ENCODE assay signal across 10 cellular contexts in the genomic region with DNA sequence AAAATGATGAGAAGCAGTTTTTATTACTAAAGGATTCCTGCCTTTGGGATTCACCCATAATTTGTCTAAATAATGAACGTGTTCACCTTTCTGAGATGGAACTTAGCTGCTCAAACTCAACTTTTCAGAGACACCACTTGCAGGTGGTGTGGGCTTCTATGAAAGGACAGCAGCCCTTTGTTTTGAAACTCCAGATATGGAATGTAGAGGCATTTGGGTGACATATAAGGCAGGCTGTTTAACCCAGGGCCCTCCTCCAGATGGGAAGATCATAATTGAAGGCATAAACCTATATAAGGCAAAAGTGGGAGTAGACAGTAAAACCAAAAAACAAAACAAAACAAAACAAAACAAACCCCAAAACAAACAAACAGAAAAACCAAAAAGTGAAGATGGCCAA. TPM values are rescaled to one million over a fixed set of nuclear protein-coding genes. Genes with fewer than 3 reads are reported as not detected.
A peak's percentile ranks its signal among the peaks of the same experiment; 100 is the strongest.
DNase-seq lines count a peak whose midpoint lies in the region; ATAC-seq and TF ChIP-seq lines count a peak whose summit lies in the region.
"Had no signal": no experiment of that assay in that cellular context is flagged by ENCODE, and none has a peak within 500 bp of the region (broad histone marks: within the 10 kb centered on the region; RNA-seq: fewer than 3 reads in every experiment).

No MANE protein-coding gene starts in this region.

- H3K36me3 Mint-ChIP-seq in Caco-2 (ENCODE audit: insufficient read depth, unreplicated experiment): no peaks in the 10 kb centered on the region
- no peaks in the 10 kb centered on the region for H3K36me3 Mint-ChIP-seq in IgD-negative memory B cell
- no peaks in the 10 kb centered on the region for H3K36me3 Mint-ChIP-seq in dendritic cell treated with granulocyte-macrophage colony-stimulating factor and Interleukin-4, amounts not matched to agents 40 ng/mL and 50 ng/mL, for 4 days (ENCODE audit: low read depth)

- H3K4me2 ChIP-seq in osteoblast (ENCODE audit: insufficient read depth, low read length): peak overlapping the region; percentile 90

- H3K79me2 ChIP-seq in osteoblast (ENCODE audit: insufficient read depth, low read length): no peaks in the 10 kb centered on the region

- H3K27ac Mint-ChIP-seq in Caco-2 (ENCODE audit: unreplicated experiment) (peak overlapping the region; percentile 68), IgD-negative memory B cell (peak overlapping the region in 2 of 3 donors; percentile 71 to 97)
- H3K27ac Mint-ChIP-seq in dendritic cell treated with granulocyte-macrophage colony-stimulating factor and Interleukin-4, amounts not matched to agents 40 ng/mL and 50 ng/mL, for 4 days: peak overlapping the region; percentile 85

- H3K27me3 ChIP-seq in Caco-2 (replicated peaks; ENCODE audit: control insufficient read depth, insufficient read depth, low read length) (no peaks in the 10 kb centered on the region), osteoblast (ENCODE audit: insufficient read depth, low read length) (no peaks in the 10 kb centered on the region)

- TF ChIP-seq CTCF in Caco-2 (IDR thresholded peaks at IDR 0.05; ENCODE audit: insufficient read depth in 1 of 2, low read depth in 1 of 2, low read length in 1 of 2, severe bottlenecking in 1 of 2, unreplicated experiment in 1 of 2) (no peak), osteoblast (IDR thresholded peaks at IDR 0.05; ENCODE audit: extremely low read depth, low read depth, low read length) (no peak)

- H3K36me3 ChIP-seq in Caco-2 (ENCODE audit: control insufficient read depth, insufficient read depth, low read length): no peaks in the 10 kb centered on the region
- H3K36me3 ChIP-seq in osteoblast (ENCODE audit: insufficient read depth, low read length): no peaks in the 10 kb centered on the region

- CTCF ChIA-PET in Caco-2 (lab: Charles Lee): interaction anchor here (0.6 to 2.3 kb wide), 8 partner anchors 9 to 164 kb away, joined by 3 to 27 read pairs (median 7); partner anchors contain the start of genes PKD1L1 and UPP1

- H4K20me1 ChIP-seq in osteoblast (ENCODE audit: insufficient read depth, low read length): no peaks in the 10 kb centered on the region

- H3K4me3 ChIP-seq in Caco-2 (ENCODE audit: low read depth, low read length) (no peak overlapping the region), osteoblast (ENCODE audit: insufficient read depth, low read length) (peak overlapping the region; percentile 78)

- H3K4me1 ChIP-seq in Caco-2: peaks cover 23% of the 10 kb centered on the region
- H3K4me1 ChIP-seq in osteoblast (ENCODE audit: insufficient read depth, low read length): peaks cover 8% of the 10 kb centered on the region

- no TSS peak for BruUV-seq in Caco-2 (replicated peaks; lab: Mats Ljungman, UMichigan)

- no peak for ATAC-seq in HG03571 (IDR thresholded peaks at IDR 0.05; ENCODE audit: unreplicated experiment)
- no peak for ATAC-seq in GM18861 (IDR thresholded peaks at IDR 0.05; ENCODE audit: unreplicated experiment)

- intact Hi-C loops in Caco-2 (cut with micrococcal nuclease; ENCODE audit: unreplicated experiment): loop anchor here (1.0 kb wide), 3 partner anchors 98 to 163 kb away; partner anchors contain the start of gene UPP1
- intact Hi-C loops in dendritic cell treated with granulocyte-macrophage colony-stimulating factor and Interleukin-4, amounts not matched to agents 40 ng/mL and 50 ng/mL, for 4 days (cut with micrococcal nuclease): loop anchor here (1.0 to 5.0 kb wide), 3 partner anchors 96 to 164 kb away; partner anchors contain the start of gene UPP1

- H3K9me3 ChIP-seq in Caco-2: no peaks in the 10 kb centered on the region
- H3K9me3 ChIP-seq in osteoblast (ENCODE audit: low read depth, low read length): no peaks in the 10 kb centered on the region

- no peaks in the 10 kb centered on the region for H3K27me3 Mint-ChIP-seq in Caco-2 (ENCODE audit: insufficient read depth, unreplicated experiment)
- no peaks in the 10 kb centered on the region for H3K27me3 Mint-ChIP-seq in IgD-negative memory B cell
- H3K27me3 Mint-ChIP-seq in dendritic cell treated with granulocyte-macrophage colony-stimulating factor and Interleukin-4, amounts not matched to agents 40 ng/mL and 50 ng/mL, for 4 days: no peaks in the 10 kb centered on the region

- no peak overlapping the region for H3K27ac ChIP-seq in osteoblast (ENCODE audit: low read depth, low read length)

- POLR2A ChIA-PET in Caco-2 (lab: Charles Lee): no interaction called here

- H3K4me1 Mint-ChIP-seq in Caco-2 (ENCODE audit: low read depth, unreplicated experiment) (peaks cover 25% of the 10 kb centered on the region), IgD-negative memory B cell (peaks cover 8 to 13% (median 12%) of the 10 kb centered on the region in 3 donors)
- H3K4me1 Mint-ChIP-seq in dendritic cell treated with granulocyte-macrophage colony-stimulating factor and Interleukin-4, amounts not matched to agents 40 ng/mL and 50 ng/mL, for 4 days (ENCODE audit: low read depth): peaks cover 27% of the 10 kb centered on the region

- peak overlapping the region; percentile 85 for H3K4me3 Mint-ChIP-seq in Caco-2 (ENCODE audit: unreplicated experiment)
- H3K4me3 Mint-ChIP-seq in IgD-negative memory B cell: peak overlapping the region; percentile 95 to 97 (median 96)
- H3K4me3 Mint-ChIP-seq in dendritic cell treated with granulocyte-macrophage colony-stimulating factor and Interleukin-4, amounts not matched to agents 40 ng/mL and 50 ng/mL, for 4 days: peak overlapping the region; percentile 89

- H3K9me3 Mint-ChIP-seq in Caco-2 (ENCODE audit: unreplicated experiment) (peaks cover 13% of the 10 kb centered on the region), IgD-negative memory B cell (peaks cover 0 to 5% (median 2%) of the 10 kb centered on the region in 3 donors)
- H3K9me3 Mint-ChIP-seq in dendritic cell treated with granulocyte-macrophage colony-stimulating factor and Interleukin-4, amounts not matched to agents 40 ng/mL and 50 ng/mL, for 4 days: peaks cover 11% of the 10 kb centered on the region

- H2AFZ ChIP-seq in osteoblast (ENCODE audit: low read length): peak overlapping the region; percentile 96

- DNase-seq in Caco-2 (no peak), osteoblast (ENCODE audit: insufficient read length, low spot score, missing footprints) (no peak), NCI-H128 (lab: John Stamatoyannopoulos, UW; ENCODE audit: unreplicated experiment) (no peak), COR-L47 (lab: John Stamatoyannopoulos, UW) (no peak)

RNA-seq across cellular contexts. Expression of gene HUS1, which starts 11.9 kb away (rescaled TPM):
- total RNA-seq in Caco-2 (2022) (31.3 and 32.3 TPM in 2 replicates), osteoblast (17.1 and 19.9 TPM in 2 replicates)
- 38.3 TPM for polyA plus RNA-seq in IgD-negative memory B cell

RNA-seq across cellular contexts. Expression of gene SUN3, which starts 37.6 kb away (rescaled TPM):
- total RNA-seq in Caco-2 (2022) (not detected in 2 replicates), osteoblast (not detected in 2 replicates)
- not detected for polyA plus RNA-seq in IgD-negative memory B cell
- total RNA-seq: lower leg skin; T-helper 1 cell treated with Interleukin-12 subunit alpha and Interleukin-12 subunit beta and Interleukin-4 antibody, amounts not matched to agents 30 ng/mL and 1 ng/mL, for 36 hours had no signal

RNA-seq across cellular contexts. Expression of gene PKD1L1, which starts 43.0 kb away (rescaled TPM):
- total RNA-seq in Caco-2 (2022) (0.25 and 0.28 TPM in 2 replicates), osteoblast (under 0.01 TPM in 2 replicates)
- 0.06 TPM for polyA plus RNA-seq in IgD-negative memory B cell

RNA-seq across cellular contexts. Expression of gene C7orf57, which starts 44.1 kb away (rescaled TPM):
- total RNA-seq in Caco-2 (2022): not detected in 2 replicates
- not detected for polyA plus RNA-seq in IgD-negative memory B cell
- under 0.01 TPM in 2 replicates for total RNA-seq in osteoblast
